ENCODE assay signal across 25 cellular contexts in genomic region chr2:180133736-180134135, GRCh38.
"Had no signal": no experiment of that assay in that cellular context is flagged by ENCODE, and none has a peak within 500 bp of the region (broad histone marks: within the 10 kb centered on the region; RNA-seq: fewer than 3 reads in every experiment).

No MANE protein-coding gene starts in this region.

- H2AFZ ChIP-seq: hepatocyte had no signal

- FAIRE-seq: colon, kidney had no signal

- H3K36me3 ChIP-seq: esophagus squamous epithelium, left ventricle myocardium inferior, lower lobe of right lung, neutrophil, right atrium auricular region, sigmoid colon, thoracic aorta, transverse colon had no signal

- H3K27me3 ChIP-seq: esophagus squamous epithelium, hepatocyte, neutrophil, right atrium auricular region, sigmoid colon, transverse colon had no signal

- H3K4me2 ChIP-seq: hepatocyte had no signal

- H3K9me3 ChIP-seq: esophagus squamous epithelium, left ventricle myocardium inferior, lower lobe of right lung, neutrophil, right atrium auricular region, sigmoid colon, thoracic aorta, transverse colon had no signal

- H3K4me1 ChIP-seq: esophagus squamous epithelium, left ventricle myocardium inferior, lower lobe of right lung, right atrium auricular region, sigmoid colon, transverse colon had no signal

- H3K79me2 ChIP-seq: hepatocyte had no signal

- H3K27ac ChIP-seq: esophagus squamous epithelium, hepatocyte, left ventricle myocardium inferior, lower lobe of right lung, neutrophil, right atrium auricular region, sigmoid colon, skin epidermis, thoracic aorta, transverse colon had no signal

- ATAC-seq: effector memory CD8-positive, alpha-beta T cell; left cardiac atrium; lower lobe of right lung; stimulated activated naive B cell treated with anti-CD40 and anti-IgM and Interleukin-4, amounts not matched to agents 10 μg/mL and 1 μg/mL and 100 μg/mL, for 72 hours; stimulated activated naive CD8-positive, alpha-beta T cell treated with anti-CD3 and anti-CD28 coated beads, Interleukin-15, amount 100 ng/mL, for 72 hours had no signal

- H3K4me3 ChIP-seq: esophagus squamous epithelium, hepatocyte, left ventricle myocardium inferior, lower lobe of right lung, right atrium auricular region, sigmoid colon, skin epidermis, thoracic aorta, transverse colon had no signal

- DNase-seq: effector memory CD8-positive, alpha-beta T cell; esophagus squamous epithelium; foreskin melanocyte; head of caudate nucleus; kidney; left cardiac atrium; left ventricle myocardium inferior; lower lobe of right lung; mesenchymal stem cell; midbrain; naive B cell; posterior cingulate gyrus; sigmoid colon; stimulated activated CD4-positive, alpha-beta T cell treated with anti-CD3 and anti-CD28 coated beads, Interleukin-2, amount 100 ng/mL, for 24 hours; stimulated activated CD4-positive, alpha-beta T cell treated with anti-CD3 and anti-CD28 coated beads, Interleukin-4, amount 100 ng/mL, for 4 hours; stimulated activated naive B cell treated with anti-CD40 and anti-IgM and Interleukin-4, amounts not matched to agents 10 μg/mL and 1 μg/mL and 100 μg/mL, for 72 hours; stimulated activated naive CD8-positive, alpha-beta T cell treated with anti-CD3 and anti-CD28 coated beads, Interleukin-15, amount 100 ng/mL, for 72 hours; substantia nigra; transverse colon had no signal
